Comparison of ENCODE assay signal across 8 cellular contexts in the genomic region with DNA sequence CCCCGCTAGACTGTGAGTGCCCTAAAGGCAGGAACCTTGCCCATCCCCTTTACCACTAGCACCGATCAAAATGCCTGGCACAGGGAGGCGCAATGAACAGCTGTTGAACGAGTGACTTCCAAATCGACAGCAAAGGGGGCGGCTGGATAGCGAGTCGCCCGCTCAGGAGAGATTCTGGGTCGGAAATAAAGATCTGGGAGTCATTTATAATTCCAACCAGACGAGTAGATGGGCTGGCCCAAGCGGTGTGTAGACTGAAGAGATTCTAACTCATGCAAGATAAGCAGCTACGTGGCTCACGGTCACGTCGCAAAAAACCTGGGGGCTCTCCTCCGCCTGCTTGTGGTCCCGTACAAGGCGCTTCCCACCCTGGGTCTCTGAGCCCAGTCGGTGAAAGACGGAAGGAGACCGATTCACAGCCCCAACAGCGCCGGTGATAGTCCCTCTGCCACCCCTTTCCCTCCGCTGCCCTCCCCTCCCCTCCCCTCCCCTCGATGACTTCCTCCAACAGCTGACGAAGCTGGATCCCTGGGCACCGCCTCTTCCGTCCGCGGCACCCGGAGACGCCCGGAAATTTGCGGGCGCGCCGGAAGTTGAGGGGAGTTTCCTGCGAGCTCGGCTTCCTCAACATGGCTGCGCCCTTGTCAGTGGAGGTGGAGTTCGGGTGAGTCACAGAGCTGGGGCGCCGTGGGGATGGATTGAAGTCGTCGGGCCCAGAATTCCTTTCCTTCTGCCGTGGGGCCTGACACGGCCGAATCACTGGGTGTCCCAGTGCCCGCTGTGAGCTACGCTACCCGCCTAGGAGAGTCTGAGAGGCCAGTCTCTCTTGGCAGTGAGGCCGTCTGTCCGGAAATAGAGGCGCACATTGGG. TPM values are rescaled to one million over a fixed set of nuclear protein-coding genes. Genes with fewer than 3 reads are reported as not detected.
DNase-seq lines count a peak whose midpoint lies in the region; ATAC-seq and TF ChIP-seq lines count a peak whose summit lies in the region.

A gene (plus strand): TSS at position 623 of the 870 bp plus-strand sequence. CDS start 7 bp downstream, at position 630.

- H3K36me3 ChIP-seq in mucosa of descending colon (ENCODE audit: low read depth): no peaks in the 10 kb centered on the region

- TF ChIP-seq EP300 in Ishikawa (IDR thresholded peaks at IDR 0.05; ENCODE audit: borderline replicate concordance): no peak

- no peaks in the 10 kb centered on the region for H3K9me3 ChIP-seq in mucosa of descending colon

- TF ChIP-seq CTCF in epithelial cell of esophagus (IDR thresholded peaks at IDR 0.05; ENCODE audit: insufficient read depth, low read depth, low read length, missing control alignments) (no peak), mucosa of descending colon (IDR thresholded peaks at IDR 0.05) (no peak)

- DNase-seq in DMS114 treated with DMSO at 0.1 percent for 48 hours (lab: John Stamatoyannopoulos, UW; ENCODE audit: unreplicated experiment): peak; percentile 88
- DNase-seq in OCI-M2 (lab: John Stamatoyannopoulos, UW; ENCODE audit: unreplicated experiment): peak; percentile 38
- DNase-seq in activated T-cell treated with anti-CD3 and anti-CD28 coated beads for 4 hours: peak; percentile 94
- peak; percentile 99 for DNase-seq in epithelial cell of esophagus (ENCODE audit: low read depth)
- DNase-seq in mucosa of descending colon: peak; percentile 97 to 98 (median 97)
- DNase-seq in stimulated activated CD8-positive, alpha-beta memory T cell treated with anti-CD3 and anti-CD28 coated beads, Interleukin-4, amount 100 ng/mL, for 1 hour (ENCODE audit: low read depth in 2 of 2, low spot score in 1 of 2): peak; percentile 89 to 92

- ATAC-seq in GM21576 (IDR thresholded peaks at IDR 0.05; ENCODE audit: unreplicated experiment) (peak; percentile 77), mucosa of descending colon (peak; percentile 97)

- peaks cover 14% of the 10 kb centered on the region for H3K4me1 ChIP-seq in mucosa of descending colon (ENCODE audit: low read depth)

- peak within 1 kb of the TSS; percentile 60 for H3K4me3 ChIP-seq in epithelial cell of esophagus (ENCODE audit: low read length)
- peak within 1 kb of the TSS; percentile 80 for H3K4me3 ChIP-seq in mucosa of descending colon

- intact Hi-C loops in mucosa of descending colon (cut with DNase I, micrococcal nuclease): no loop called here

- TF ChIP-seq RAD21 in Ishikawa (IDR thresholded peaks at IDR 0.05; ENCODE audit: low read depth): no peak; the same call in 1 of the 2 replicates

TF ChIP-seq in Ishikawa, 13 proteins besides CTCF, POLR2A, EP300 and RAD21:
- no peak for TF ChIP-seq TEAD4 (IDR thresholded peaks at IDR 0.05)
- TF ChIP-seq EGR1 (IDR thresholded peaks at IDR 0.05): no peak
- TF ChIP-seq, protein P1, sequence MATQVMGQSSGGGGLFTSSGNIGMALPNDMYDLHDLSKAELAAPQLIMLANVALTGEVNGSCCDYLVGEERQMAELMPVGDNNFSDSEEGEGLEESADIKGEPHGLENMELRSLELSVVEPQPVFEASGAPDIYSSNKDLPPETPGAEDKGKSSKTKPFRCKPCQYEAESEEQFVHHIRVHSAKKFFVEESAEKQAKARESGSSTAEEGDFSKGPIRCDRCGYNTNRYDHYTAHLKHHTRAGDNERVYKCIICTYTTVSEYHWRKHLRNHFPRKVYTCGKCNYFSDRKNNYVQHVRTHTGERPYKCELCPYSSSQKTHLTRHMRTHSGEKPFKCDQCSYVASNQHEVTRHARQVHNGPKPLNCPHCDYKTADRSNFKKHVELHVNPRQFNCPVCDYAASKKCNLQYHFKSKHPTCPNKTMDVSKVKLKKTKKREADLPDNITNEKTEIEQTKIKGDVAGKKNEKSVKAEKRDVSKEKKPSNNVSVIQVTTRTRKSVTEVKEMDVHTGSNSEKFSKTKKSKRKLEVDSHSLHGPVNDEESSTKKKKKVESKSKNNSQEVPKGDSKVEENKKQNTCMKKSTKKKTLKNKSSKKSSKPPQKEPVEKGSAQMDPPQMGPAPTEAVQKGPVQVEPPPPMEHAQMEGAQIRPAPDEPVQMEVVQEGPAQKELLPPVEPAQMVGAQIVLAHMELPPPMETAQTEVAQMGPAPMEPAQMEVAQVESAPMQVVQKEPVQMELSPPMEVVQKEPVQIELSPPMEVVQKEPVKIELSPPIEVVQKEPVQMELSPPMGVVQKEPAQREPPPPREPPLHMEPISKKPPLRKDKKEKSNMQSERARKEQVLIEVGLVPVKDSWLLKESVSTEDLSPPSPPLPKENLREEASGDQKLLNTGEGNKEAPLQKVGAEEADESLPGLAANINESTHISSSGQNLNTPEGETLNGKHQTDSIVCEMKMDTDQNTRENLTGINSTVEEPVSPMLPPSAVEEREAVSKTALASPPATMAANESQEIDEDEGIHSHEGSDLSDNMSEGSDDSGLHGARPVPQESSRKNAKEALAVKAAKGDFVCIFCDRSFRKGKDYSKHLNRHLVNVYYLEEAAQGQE (IDR thresholded peaks at IDR 0.05; ENCODE audit: low read depth): no peak
- peak; percentile 98 for TF ChIP-seq YY1 (IDR thresholded peaks at IDR 0.05; ENCODE audit: low read depth)
- peak; percentile 81 for TF ChIP-seq TAF1 (IDR thresholded peaks at IDR 0.05; ENCODE audit: low read depth)
- TF ChIP-seq, protein P2, sequence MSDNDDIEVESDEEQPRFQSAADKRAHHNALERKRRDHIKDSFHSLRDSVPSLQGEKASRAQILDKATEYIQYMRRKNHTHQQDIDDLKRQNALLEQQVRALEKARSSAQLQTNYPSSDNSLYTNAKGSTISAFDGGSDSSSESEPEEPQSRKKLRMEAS (IDR thresholded peaks at IDR 0.05): peak; percentile 67
- no peak for TF ChIP-seq ZBTB7A (IDR thresholded peaks at IDR 0.05; ENCODE audit: low read depth)
- TF ChIP-seq, protein P3, sequence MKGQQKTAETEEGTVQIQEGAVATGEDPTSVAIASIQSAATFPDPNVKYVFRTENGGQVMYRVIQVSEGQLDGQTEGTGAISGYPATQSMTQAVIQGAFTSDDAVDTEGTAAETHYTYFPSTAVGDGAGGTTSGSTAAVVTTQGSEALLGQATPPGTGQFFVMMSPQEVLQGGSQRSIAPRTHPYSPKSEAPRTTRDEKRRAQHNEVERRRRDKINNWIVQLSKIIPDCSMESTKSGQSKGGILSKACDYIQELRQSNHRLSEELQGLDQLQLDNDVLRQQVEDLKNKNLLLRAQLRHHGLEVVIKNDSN (IDR thresholded peaks at IDR 0.05): no peak
- TF ChIP-seq FOXM1 (IDR thresholded peaks at IDR 0.05; ENCODE audit: borderline replicate concordance, low read depth): no peak
- TF ChIP-seq CREB1 (IDR thresholded peaks at IDR 0.05; ENCODE audit: low read depth): no peak; the same call in 1 of the 2 replicates
- TF ChIP-seq NFIC (IDR thresholded peaks at IDR 0.05): 0 out of 2 replicates have a peak, but pooled peaks have one; percentile 4
- TF ChIP-seq CEBPB (IDR thresholded peaks at IDR 0.05): no peak
- TF ChIP-seq TCF12 (IDR thresholded peaks at IDR 0.05; ENCODE audit: low read depth): no peak

RNA-seq across cellular contexts. Expression of the gene that starts here (rescaled TPM):
- 10 to 100 TPM; 49.3 to 57.9 (median 51.8) TPM for total RNA-seq in mucosa of descending colon

Comparison
In these comparisons a context has a peak if more than half of its experiments do, and no peak if none do; other contexts are left out.
1. Peak in every context shown above with its lines: DNase-seq, ATAC-seq and H3K4me3 ChIP-seq.
2. DNase-seq: peak in every context shown above with its lines; median percentile 99 in epithelial cell of esophagus; 97 in mucosa of descending colon; 94 in activated T-cell treated with anti-CD3 and anti-CD28 coated beads for 4 hours; 90 in stimulated activated CD8-positive, alpha-beta memory T cell treated with anti-CD3 and anti-CD28 coated beads, Interleukin-4, amount 100 ng/mL, for 1 hour; 88 in DMS114 treated with DMSO at 0.1 percent for 48 hours; 38 in OCI-M2.